Comparison of ENCODE assay signal across 18 cellular contexts in the genomic region with DNA sequence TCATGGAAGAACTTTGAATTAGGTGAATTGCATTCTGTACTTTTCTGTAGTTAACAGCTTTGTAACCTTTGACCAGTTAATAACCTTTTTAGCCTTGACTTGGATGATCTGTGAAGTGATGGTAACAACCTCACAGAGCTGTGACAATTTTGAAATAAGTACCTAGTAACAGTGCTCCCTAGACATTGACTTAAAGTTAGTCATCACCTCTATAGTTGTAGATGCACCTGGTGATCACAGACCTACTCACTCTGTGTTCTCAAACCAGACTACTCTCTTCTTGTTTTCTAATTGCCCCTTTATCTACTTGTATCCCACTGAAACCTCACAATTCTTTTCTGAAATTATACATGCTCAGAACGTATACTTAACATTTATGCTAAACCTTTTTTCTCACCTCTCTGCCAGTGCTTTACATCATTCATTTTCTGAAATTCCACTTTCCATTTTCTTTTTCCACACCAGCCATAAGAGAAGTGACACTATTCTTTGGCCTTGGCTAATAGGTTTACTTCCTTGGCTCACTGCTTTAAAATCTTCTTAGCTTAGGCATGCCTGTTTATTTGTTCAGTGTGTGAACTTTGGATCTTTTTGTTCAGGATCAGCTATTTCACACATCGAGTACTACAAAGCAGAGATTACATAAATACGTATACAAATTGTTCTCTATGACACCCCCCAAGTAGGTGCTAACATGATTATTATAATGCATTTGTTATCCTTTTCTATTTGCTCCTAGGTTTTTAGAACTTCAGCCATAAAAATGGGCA. TPM values are rescaled to one million over a fixed set of nuclear protein-coding genes. Genes with fewer than 3 reads are reported as not detected.
A peak's percentile ranks its signal among the peaks of the same experiment; 100 is the strongest.
DNase-seq lines count a peak whose midpoint lies in the region; ATAC-seq, FAIRE-seq and TF ChIP-seq lines count a peak whose summit lies in the region.
"Had no signal": no experiment of that assay in that cellular context is flagged by ENCODE, and none has a peak within 500 bp of the region (broad histone marks: within the 10 kb centered on the region; RNA-seq: fewer than 3 reads in every experiment).

No MANE protein-coding gene starts in this region.

- no peaks in the 10 kb centered on the region for H3K9me3 ChIP-seq in naive thymus-derived CD4-positive, alpha-beta T cell (ENCODE audit: control insufficient read depth in 2 of 3, low read length in 3 of 3)
- no peaks in the 10 kb centered on the region for H3K9me3 ChIP-seq in gastrocnemius medialis
- H3K9me3 ChIP-seq in upper lobe of right lung, result no peaks in the 10 kb centered on the region
- H3K9me3 ChIP-seq: breast epithelium, thyroid gland had no signal

- POLR2A ChIA-PET in naive thymus-derived CD4-positive, alpha-beta T cell (lab: Charles Lee), result interaction anchor here (1.5 kb wide), 1 partner anchor 10 kb away, joined by 6 read pairs; a partner anchor contains a TSS

- H3K27me3 Mint-ChIP-seq in effector memory CD8-positive, alpha-beta T cell, result no peaks in the 10 kb centered on the region
- H3K27me3 Mint-ChIP-seq in naive thymus-derived CD4-positive, alpha-beta T cell, result no peaks in the 10 kb centered on the region
- H3K27me3 Mint-ChIP-seq: T-cell had no signal

- intact Hi-C loops in naive thymus-derived CD4-positive, alpha-beta T cell (cut with micrococcal nuclease), result no loop called here
- intact Hi-C loops in gastrocnemius medialis (cut with DNase I; ENCODE audit: low total_unique reads) (no loop called here), upper lobe of right lung (cut with DNase I) (no loop called here)

- no peak overlapping the region for H3K27ac ChIP-seq in naive thymus-derived CD4-positive, alpha-beta T cell (ENCODE audit: low read depth, low read length)
- H3K27ac ChIP-seq in gastrocnemius medialis (no peak overlapping the region), upper lobe of right lung (no peak overlapping the region)
- H3K27ac ChIP-seq: 22Rv1, breast epithelium, thyroid gland had no signal

- in situ Hi-C loops in gastrocnemius medialis (cut with MboI; ENCODE audit: low sequenced_read_pairs in 4 of 4), result no loop called here

- H3K27me3 ChIP-seq in naive thymus-derived CD4-positive, alpha-beta T cell (ENCODE audit: control insufficient read depth in 2 of 2, insufficient read depth in 2 of 2, low read length in 2 of 2), result no peaks in the 10 kb centered on the region
- no peaks in the 10 kb centered on the region for H3K27me3 ChIP-seq in gastrocnemius medialis
- no peaks in the 10 kb centered on the region for H3K27me3 ChIP-seq in upper lobe of right lung
- H3K27me3 ChIP-seq: breast epithelium, thyroid gland had no signal

- CTCF ChIA-PET in naive thymus-derived CD4-positive, alpha-beta T cell (lab: Charles Lee), result interaction anchor here (0.9 to 3.2 kb wide), 5 partner anchors 9 to 707 kb away, joined by 3 to 13 read pairs (median 4); no protein-coding TSS in a partner anchor

- H3K4me3 Mint-ChIP-seq in effector memory CD8-positive, alpha-beta T cell, result peak overlapping the region in 1 of 2 donors; percentile 43
- peak overlapping the region in 1 of 10 donors; percentile 19 for H3K4me3 Mint-ChIP-seq in naive thymus-derived CD4-positive, alpha-beta T cell

- ATAC-seq in effector memory CD8-positive, alpha-beta T cell (replicated peaks), result peak; percentile 14
- ATAC-seq in naive thymus-derived CD4-positive, alpha-beta T cell, result no peak
- ATAC-seq in gastrocnemius medialis (no peak), upper lobe of right lung (no peak)
- ATAC-seq: Right ventricle myocardium inferior, T-cell had no signal

- H3K36me3 ChIP-seq in naive thymus-derived CD4-positive, alpha-beta T cell (ENCODE audit: control insufficient read depth in 2 of 3, insufficient read depth in 3 of 3, low read length in 3 of 3), result peaks cover 21 to 48% (median 44%) of the 10 kb centered on the region in 3 experiments
- H3K36me3 ChIP-seq in gastrocnemius medialis (peaks cover 0 to 48% of the 10 kb centered on the region in 2 donors), upper lobe of right lung (peaks cover 56% of the 10 kb centered on the region)

- no peak for TF ChIP-seq CTCF in gastrocnemius medialis (IDR thresholded peaks at IDR 0.05 in 4 of 5, conservative IDR thresholded peaks at IDR 0.05 in 1 of 5)
- no peak for TF ChIP-seq CTCF in upper lobe of right lung (IDR thresholded peaks at IDR 0.05)

- TF ChIP-seq POLR2A in gastrocnemius medialis (IDR thresholded peaks at IDR 0.05), result no peak

- no peaks in the 10 kb centered on the region for H3K9me3 Mint-ChIP-seq in effector memory CD8-positive, alpha-beta T cell
- H3K9me3 Mint-ChIP-seq in naive thymus-derived CD4-positive, alpha-beta T cell, result peaks cover 0 to 30% (median 0%) of the 10 kb centered on the region in 11 donors
- H3K9me3 Mint-ChIP-seq: T-cell had no signal

- H3K4me1 ChIP-seq in naive thymus-derived CD4-positive, alpha-beta T cell (ENCODE audit: control insufficient read depth in 2 of 2, insufficient read depth in 2 of 2, low read length in 2 of 2), result peaks cover 0 to 14% of the 10 kb centered on the region in 2 donors
- H3K4me1 ChIP-seq in gastrocnemius medialis (peaks cover 4 to 15% of the 10 kb centered on the region in 2 donors), upper lobe of right lung (peaks cover 21% of the 10 kb centered on the region)
- H3K4me1 ChIP-seq: breast epithelium had no signal

- H3K4me1 Mint-ChIP-seq in effector memory CD8-positive, alpha-beta T cell (ENCODE audit: low read depth in 2 of 2), result peaks cover 27 to 37% of the 10 kb centered on the region in 2 donors
- H3K4me1 Mint-ChIP-seq in naive thymus-derived CD4-positive, alpha-beta T cell, result peaks cover 11 to 58% (median 49%) of the 10 kb centered on the region in 7 donors

- FAIRE-seq in HTR-8/SVneo (lab: Jason Lieb, UNC), result peak; percentile 33
- FAIRE-seq: H54 had no signal

- peak overlapping the region; percentile 52 to 76 for H3K27ac Mint-ChIP-seq in effector memory CD8-positive, alpha-beta T cell
- peak overlapping the region in 6 of 9 donors; percentile 3 to 77 (median 44) for H3K27ac Mint-ChIP-seq in naive thymus-derived CD4-positive, alpha-beta T cell

- H3K4me3 ChIP-seq in naive thymus-derived CD4-positive, alpha-beta T cell (ENCODE audit: low read length), result no peak overlapping the region
- H3K4me3 ChIP-seq in gastrocnemius medialis (no peak overlapping the region), upper lobe of right lung (no peak overlapping the region)
- H3K4me3 ChIP-seq: breast epithelium, thyroid gland had no signal

- DNase-seq in NCI-H82 (lab: John Stamatoyannopoulos, UW) (peak; percentile 28), NCI-H82 treated with DMSO at 0.1 percent for 48 hours (lab: John Stamatoyannopoulos, UW; ENCODE audit: unreplicated experiment) (no peak), HTR-8/SVneo (ENCODE audit: insufficient read length, low spot score) (no peak), gastrocnemius medialis (no peak), upper lobe of right lung (no peak)
- no peak for DNase-seq in effector memory CD8-positive, alpha-beta T cell
- no peak for DNase-seq in naive thymus-derived CD4-positive, alpha-beta T cell
- DNase-seq in stimulated activated CD4-positive, alpha-beta T cell treated with anti-CD3 and anti-CD28 coated beads, Interleukin-2, amount 100 ng/mL, for 24 hours, result no peak
- DNase-seq: MM.1S; NCI-H1930; posterior cingulate gyrus; stimulated activated CD8-positive, alpha-beta memory T cell treated with anti-CD3 and anti-CD28 coated beads, Interleukin-4, amount 100 ng/mL, for 48 hours; T-cell; thyroid gland had no signal

- peaks cover 100% of the 10 kb centered on the region for H3K36me3 Mint-ChIP-seq in effector memory CD8-positive, alpha-beta T cell (ENCODE audit: insufficient read depth)
- peaks cover 19 to 65% (median 26%) of the 10 kb centered on the region in 5 donors for H3K36me3 Mint-ChIP-seq in naive thymus-derived CD4-positive, alpha-beta T cell

RNA-seq across cellular contexts. Expression of a gene that starts 9.3 kb away (rescaled TPM):
- 1,000 to 10,000 TPM in 1 of 5 experiments, 100 to 1,000 TPM in 1, 10 to 100 TPM in 3; 30.9 to 1,022 (median 98.3) TPM for total RNA-seq in naive thymus-derived CD4-positive, alpha-beta T cell
- 100 to 1,000 TPM in 1 of 2 donors, 10 to 100 TPM in 1; 86.3 to 129 TPM for polyA plus RNA-seq in naive thymus-derived CD4-positive, alpha-beta T cell
- 10 to 100 TPM; 31.4 to 76.7 (median 53.9) TPM for total RNA-seq in gastrocnemius medialis
- total RNA-seq in upper lobe of right lung, result 101 TPM
